In the genomic region with DNA sequence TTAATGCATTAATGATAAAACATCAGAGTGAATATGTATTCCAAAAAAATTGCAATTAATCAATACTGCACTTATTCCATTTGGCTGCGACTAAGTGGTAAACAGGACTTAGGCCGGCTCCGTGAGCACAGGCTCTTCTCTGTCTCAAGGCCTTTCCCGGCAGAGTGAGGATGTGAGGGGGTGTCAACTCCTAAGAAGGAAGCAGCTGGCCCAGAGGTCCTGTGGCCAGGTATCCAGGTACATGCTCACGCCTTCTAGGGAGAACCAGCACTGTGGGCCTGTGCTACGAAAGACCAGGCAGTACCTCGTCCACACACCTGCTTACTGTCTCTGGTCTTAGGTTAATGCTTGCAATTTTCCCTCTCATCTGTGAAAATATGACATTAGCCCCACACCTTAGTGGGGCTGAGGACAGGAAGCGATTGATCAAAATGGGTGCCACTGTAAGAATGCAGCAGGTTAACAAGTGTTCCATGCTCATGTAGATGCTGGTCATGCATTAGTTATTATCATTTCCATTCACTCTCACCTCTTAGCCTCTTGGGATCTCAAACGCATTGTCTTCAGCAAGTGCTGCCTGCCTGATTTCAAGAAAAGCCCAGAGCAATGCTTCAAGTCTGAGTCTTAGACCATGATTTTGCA, we compare ENCODE assay signal across 15 cellular contexts.
"Had no signal": no experiment of that assay in that cellular context is flagged by ENCODE, and none has a peak within 500 bp of the region (broad histone marks: within the 10 kb centered on the region; RNA-seq: fewer than 3 reads in every experiment).

No MANE protein-coding gene starts in this region.

- H3K9me3 ChIP-seq: colonic mucosa, neutrophil, right lobe of liver, suprapubic skin, upper lobe of right lung had no signal

- H3K36me3 Mint-ChIP-seq: naive thymus-derived CD4-positive, alpha-beta T cell had no signal

- H3K4me3 Mint-ChIP-seq: activated CD8-positive, alpha-beta T cell treated with anti-CD3 and anti-CD28 coated beads, Interleukin-2, amount 10 ng/mL, durations not matched to agents 7 days and 5 days; activated T-helper 1 cell treated with anti-CD3 and anti-CD28 coated beads, Interleukin-12 subunit alpha, Interleukin-12 subunit beta, Interleukin-2, Interleukin-4 antibody, amounts not matched to agents 30 ng/mL and 10 ng/mL and 1 ng/mL, durations not matched to agents 14 hours and 24 hours and 36 hours; naive thymus-derived CD4-positive, alpha-beta T cell had no signal

- H3K27ac Mint-ChIP-seq: activated CD8-positive, alpha-beta T cell treated with anti-CD3 and anti-CD28 coated beads, Interleukin-2, amount 10 ng/mL, durations not matched to agents 7 days and 5 days; activated T-helper 1 cell treated with anti-CD3 and anti-CD28 coated beads, Interleukin-12 subunit alpha, Interleukin-12 subunit beta, Interleukin-2, Interleukin-4 antibody, amounts not matched to agents 30 ng/mL and 10 ng/mL and 1 ng/mL, durations not matched to agents 14 hours and 24 hours and 36 hours; naive thymus-derived CD4-positive, alpha-beta T cell had no signal

- H3K9me3 Mint-ChIP-seq: activated T-helper 1 cell treated with anti-CD3 and anti-CD28 coated beads, Interleukin-12 subunit alpha, Interleukin-12 subunit beta, Interleukin-2, Interleukin-4 antibody, amounts not matched to agents 30 ng/mL and 10 ng/mL and 1 ng/mL, durations not matched to agents 14 hours and 24 hours and 36 hours; naive thymus-derived CD4-positive, alpha-beta T cell had no signal

- ATAC-seq: activated CD8-positive, alpha-beta T cell treated with anti-CD3 and anti-CD28 coated beads, Interleukin-2, amount 10 ng/mL, durations not matched to agents 7 days and 5 days; naive thymus-derived CD4-positive, alpha-beta T cell; right lobe of liver; upper lobe of right lung had no signal

- H3K27me3 ChIP-seq: cardiac muscle cell, colonic mucosa, right lobe of liver, suprapubic skin, upper lobe of right lung had no signal

- H3K36me3 ChIP-seq: cardiac muscle cell, colonic mucosa, neutrophil, right lobe of liver, suprapubic skin, upper lobe of right lung had no signal

- H3K4me3 ChIP-seq: cardiac muscle cell, colonic mucosa, right lobe of liver, suprapubic skin, upper lobe of right lung had no signal

- DNase-seq: activated CD4-positive, alpha-beta T cell treated with anti-CD3 and anti-CD28 coated beads for 4 hours; activated CD8-positive, alpha-beta memory T cell treated with anti-CD3 and anti-CD28 coated beads, Interleukin-2, amount 50 U/mL, for 48 hours; activated CD8-positive, alpha-beta T cell treated with anti-CD3 and anti-CD28 coated beads, Interleukin-2, amount 10 ng/mL, durations not matched to agents 7 days and 5 days; activated naive CD4-positive, alpha-beta T cell; colonic mucosa; effector CD4-positive, alpha-beta T cell; naive thymus-derived CD4-positive, alpha-beta T cell; right lobe of liver; stimulated activated CD4-positive, alpha-beta T cell treated with anti-CD3 and anti-CD28 coated beads, Interleukin-12 subunit alpha, Interleukin-12 subunit beta, amount 100 ng/mL, for 4 hours; stimulated activated naive CD4-positive, alpha-beta T cell treated with Interleukin-2 at 50 U/mL for 16 hours; upper lobe of right lung had no signal

- H3K27ac ChIP-seq: cardiac muscle cell, colonic mucosa, neutrophil, right lobe of liver, suprapubic skin, upper lobe of right lung had no signal

- H3K4me1 ChIP-seq: colonic mucosa, right lobe of liver, suprapubic skin had no signal

- H3K4me1 Mint-ChIP-seq: naive thymus-derived CD4-positive, alpha-beta T cell had no signal
